ENCODE assay signal across 8 cellular contexts in the genomic region with DNA sequence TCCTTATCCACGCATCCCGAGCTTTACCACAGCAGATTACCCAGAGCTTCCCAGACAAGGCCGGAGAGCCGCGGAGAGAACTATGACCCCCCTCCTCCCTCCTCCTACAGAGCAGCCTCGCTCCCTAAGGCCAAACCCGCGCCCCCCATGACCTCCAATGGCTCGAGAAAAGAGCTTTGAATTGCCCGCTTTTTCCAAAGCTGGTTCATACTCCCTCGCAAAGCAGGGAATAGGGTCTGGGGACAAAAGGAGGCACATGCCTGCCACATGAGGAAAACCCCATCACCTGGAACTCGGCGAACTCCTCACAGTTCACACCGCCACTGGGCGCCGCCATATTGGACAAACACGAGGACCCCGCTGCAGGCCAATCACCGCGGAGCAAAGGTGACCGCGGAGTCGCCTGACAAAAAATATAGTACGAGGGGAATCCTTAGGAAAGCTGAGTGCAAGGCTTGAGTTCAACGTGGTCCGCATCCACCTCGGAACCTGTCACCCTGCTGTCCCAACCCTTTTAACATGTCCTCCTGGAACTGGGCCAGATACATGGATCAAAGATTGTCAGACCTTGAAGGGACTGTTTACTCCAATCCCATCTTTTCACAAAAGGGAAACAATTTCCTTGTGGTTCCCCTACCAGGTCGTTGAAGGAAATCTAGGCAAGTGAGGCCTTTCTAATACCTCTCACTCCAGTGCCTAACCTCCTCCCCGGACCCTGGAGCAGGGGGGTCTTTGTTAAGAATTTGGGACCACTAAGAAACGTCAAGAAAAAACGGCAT. TPM values are rescaled to one million over a fixed set of nuclear protein-coding genes. Genes with fewer than 3 reads are reported as not detected.
DNase-seq lines count a peak whose midpoint lies in the region; ATAC-seq and TF ChIP-seq lines count a peak whose summit lies in the region.

Gene MIX23 (minus strand): TSS at position 344 of the 779 bp plus-strand sequence. CDS start 7 bp downstream, at position 337.

- H3K27ac Mint-ChIP-seq in natural killer cell = peak within 1 kb of the TSS; percentile 86 to 89

- no peaks in the 10 kb centered on the region for H3K9me3 ChIP-seq in MG63

- H3K36me3 Mint-ChIP-seq in natural killer cell = no peaks in the 10 kb centered on the region

- no peaks in the 10 kb centered on the region for H3K27me3 ChIP-seq in MG63

- peak; percentile 93 for DNase-seq in DMS 273 treated with DMSO at 0.1 percent for 48 hours (lab: John Stamatoyannopoulos, UW)
- peak; percentile 91 for DNase-seq in MG63
- peak; percentile 85 for DNase-seq in SHP77 (lab: John Stamatoyannopoulos, UW)
- peak; percentile 74 for DNase-seq in activated T-helper 9 cell treated with anti-CD3 and anti-CD28 coated beads, Interleukin-2, amount 50 U/mL, for 16 hours (ENCODE audit: low read depth)
- peak; percentile 75 for DNase-seq in fibroblast of peridontal ligament (ENCODE audit: extremely low read depth)
- DNase-seq in natural killer cell = peak; percentile 80
- DNase-seq in stimulated activated naive CD4-positive, alpha-beta T cell treated with Interleukin-2 at 50 U/mL for 16 hours (lab: John Stamatoyannopoulos, UW) = peak; percentile 85

- ATAC-seq in GM21825 (IDR thresholded peaks at IDR 0.05; ENCODE audit: unreplicated experiment) (peak; percentile 51), natural killer cell (peak; percentile 66 to 75 (median 69))

- TF ChIP-seq CTCF in natural killer cell (IDR thresholded peaks at IDR 0.05) = no peak

- peaks cover 23% of the 10 kb centered on the region in 2 donors for H3K4me1 Mint-ChIP-seq in natural killer cell

- no peaks in the 10 kb centered on the region for H3K27me3 Mint-ChIP-seq in natural killer cell (ENCODE audit: low read depth in 2 of 2)

- H3K36me3 ChIP-seq in MG63 = peaks cover 14% of the 10 kb centered on the region

- H3K9me3 Mint-ChIP-seq in natural killer cell = no peaks in the 10 kb centered on the region

- H3K4me3 ChIP-seq in MG63 = peak within 1 kb of the TSS; percentile 89

- H3K4me3 Mint-ChIP-seq in natural killer cell = peak within 1 kb of the TSS; percentile 91

- intact Hi-C loops in natural killer cell (cut with micrococcal nuclease) = loop anchor here (5.0 to 10.0 kb wide), 3 partner anchors 132 to 836 kb away; partner anchors contain the start of genes GOLGB1, KPNA1 and POLQ

RNA-seq across cellular contexts. Expression of gene MIX23, which starts in this region (rescaled TPM):
- 56.1 and 130 TPM in 2 replicates for total RNA-seq in MG63 (2014; rRNA removed; shearing (Covaris generic); ENCODE audit: low replicate concordance)
- total RNA-seq in natural killer cell = 10 to 100 TPM in 2 of 3 donors, 1 to 10 TPM in 1; 9.6 to 16.4 (median 14.1) TPM

Comparison
In these comparisons a context has a peak if more than half of its experiments do, and no peak if none do; other contexts are left out.
1. Peak in every context shown above with its lines: DNase-seq, ATAC-seq and H3K4me3 ChIP-seq.